ENCODE assay signal across 23 cellular contexts in the genomic region with DNA sequence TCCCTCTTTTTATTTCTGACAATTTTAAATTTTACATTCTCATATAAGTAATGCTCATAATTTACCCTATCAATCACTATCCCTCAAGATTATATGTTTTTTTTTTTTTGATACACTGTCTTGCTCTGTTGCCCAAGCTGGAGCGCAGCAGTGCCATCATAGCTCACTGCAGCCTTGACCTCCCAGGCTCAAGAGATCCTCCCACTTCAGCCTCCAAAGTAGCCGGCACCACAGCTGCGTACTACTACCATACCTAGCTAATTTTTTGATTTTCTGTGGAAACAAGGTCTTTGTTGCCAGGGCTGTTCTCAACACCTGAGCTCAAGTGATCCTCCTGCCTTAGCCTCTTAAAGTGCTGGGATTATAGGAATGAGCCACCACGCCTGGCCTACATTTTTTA. TPM values are rescaled to one million over a fixed set of nuclear protein-coding genes. Genes with fewer than 3 reads are reported as not detected.
A peak's percentile ranks its signal among the peaks of the same experiment; 100 is the strongest.
DNase-seq lines count a peak whose midpoint lies in the region; ATAC-seq, FAIRE-seq and TF ChIP-seq lines count a peak whose summit lies in the region.
"Had no signal": no experiment of that assay in that cellular context is flagged by ENCODE, and none has a peak within 500 bp of the region (broad histone marks: within the 10 kb centered on the region; RNA-seq: fewer than 3 reads in every experiment).

No MANE protein-coding gene starts in this region.

- H3K27ac ChIP-seq in CD4-positive, CD25-positive, alpha-beta regulatory T cell (ENCODE audit: insufficient read depth, low read length, poor library complexity, severe bottlenecking): no peak overlapping the region
- no peak overlapping the region for H3K27ac ChIP-seq in CD8-positive, alpha-beta T cell (ENCODE audit: low read depth, low read length)
- H3K27ac ChIP-seq: ascending aorta, parathyroid adenoma, thyroid gland had no signal

- no peaks in the 10 kb centered on the region for H3K9me3 Mint-ChIP-seq in CD4-positive, CD25-positive, alpha-beta regulatory T cell
- no peaks in the 10 kb centered on the region for H3K9me3 Mint-ChIP-seq in activated naive CD8-positive, alpha-beta T cell treated with anti-CD3 and anti-CD28 coated beads, Interleukin-2, amount 50 U/mL, for 24 hours
- no peaks in the 10 kb centered on the region for H3K9me3 Mint-ChIP-seq in naive thymus-derived CD8-positive, alpha-beta T cell
- H3K9me3 Mint-ChIP-seq in CD8-positive, alpha-beta T cell: no peaks in the 10 kb centered on the region
- H3K9me3 Mint-ChIP-seq: natural killer cell had no signal

- H3K4me1 ChIP-seq in CD4-positive, CD25-positive, alpha-beta regulatory T cell (ENCODE audit: control insufficient read depth, insufficient read depth, low read length, poor library complexity, severe bottlenecking): peaks cover 56% of the 10 kb centered on the region
- peaks cover 10% of the 10 kb centered on the region for H3K4me1 ChIP-seq in CD8-positive, alpha-beta T cell (ENCODE audit: insufficient read depth, low read length)

- POLR2A ChIA-PET in naive thymus-derived CD8-positive, alpha-beta T cell (lab: Charles Lee): no interaction called here
- POLR2A ChIA-PET in CD8-positive, alpha-beta T cell (lab: Charles Lee): no interaction called here

- CTCF ChIA-PET in CD8-positive, alpha-beta T cell (lab: Charles Lee): interaction anchor here (0.9 to 3.7 kb wide), 4 partner anchors 87 to 181 kb away, joined by 3 to 21 read pairs (median 6); no protein-coding TSS in a partner anchor

- H3K36me3 ChIP-seq in CD4-positive, CD25-positive, alpha-beta regulatory T cell (ENCODE audit: control insufficient read depth, insufficient read depth, low read length): peaks cover 11% of the 10 kb centered on the region
- H3K36me3 ChIP-seq in CD8-positive, alpha-beta T cell (ENCODE audit: insufficient read depth, low read length): no peaks in the 10 kb centered on the region
- H3K36me3 ChIP-seq: ascending aorta, thyroid gland had no signal

- peaks cover 18% of the 10 kb centered on the region for H3K36me3 Mint-ChIP-seq in CD4-positive, CD25-positive, alpha-beta regulatory T cell
- H3K36me3 Mint-ChIP-seq in activated naive CD8-positive, alpha-beta T cell treated with anti-CD3 and anti-CD28 coated beads, Interleukin-2, amount 50 U/mL, for 24 hours (ENCODE audit: low read depth): peaks cover 32% of the 10 kb centered on the region
- H3K36me3 Mint-ChIP-seq in naive thymus-derived CD8-positive, alpha-beta T cell: peaks cover 0 to 8% (median 0%) of the 10 kb centered on the region in 3 donors
- peaks cover 17% of the 10 kb centered on the region for H3K36me3 Mint-ChIP-seq in CD8-positive, alpha-beta T cell
- H3K36me3 Mint-ChIP-seq: natural killer cell had no signal

- peak overlapping the region; percentile 100 for H3K4me3 ChIP-seq in CD4-positive, CD25-positive, alpha-beta regulatory T cell (ENCODE audit: low read depth, low read length)
- no peak overlapping the region for H3K4me3 ChIP-seq in CD8-positive, alpha-beta T cell (ENCODE audit: low read depth, low read length)
- H3K4me3 ChIP-seq: ascending aorta, thyroid gland had no signal

- no peak for TF ChIP-seq CTCF in D721Med (IDR thresholded peaks at IDR 0.05; ENCODE audit: insufficient read depth, missing control alignments)
- TF ChIP-seq CTCF in CD8-positive, alpha-beta T cell (IDR thresholded peaks at IDR 0.05): no peak

- intact Hi-C loops in CD8-positive, alpha-beta T cell (cut with DNase I, micrococcal nuclease): no loop called here
- intact Hi-C loops in posterior cingulate gyrus (cut with DNase I): no loop called here

- peak overlapping the region; percentile 29 to 98 (median 86) for H3K27ac Mint-ChIP-seq in CD4-positive, CD25-positive, alpha-beta regulatory T cell
- H3K27ac Mint-ChIP-seq in activated naive CD8-positive, alpha-beta T cell treated with anti-CD3 and anti-CD28 coated beads, Interleukin-2, amount 50 U/mL, for 24 hours: no peak overlapping the region
- H3K27ac Mint-ChIP-seq in naive thymus-derived CD8-positive, alpha-beta T cell: peak overlapping the region in 6 of 10 donors; percentile 12 to 90 (median 24)
- H3K27ac Mint-ChIP-seq in CD8-positive, alpha-beta T cell: no peak overlapping the region
- H3K27ac Mint-ChIP-seq: natural killer cell had no signal

- peaks cover 6% of the 10 kb centered on the region for H3K27me3 Mint-ChIP-seq in CD4-positive, CD25-positive, alpha-beta regulatory T cell
- no peaks in the 10 kb centered on the region for H3K27me3 Mint-ChIP-seq in activated naive CD8-positive, alpha-beta T cell treated with anti-CD3 and anti-CD28 coated beads, Interleukin-2, amount 50 U/mL, for 24 hours
- no peaks in the 10 kb centered on the region for H3K27me3 Mint-ChIP-seq in naive thymus-derived CD8-positive, alpha-beta T cell
- no peaks in the 10 kb centered on the region for H3K27me3 Mint-ChIP-seq in CD8-positive, alpha-beta T cell (ENCODE audit: low read depth)

- H3K9me3 ChIP-seq in CD4-positive, CD25-positive, alpha-beta regulatory T cell (ENCODE audit: control insufficient read depth in 2 of 2, low read length in 2 of 2): no peaks in the 10 kb centered on the region
- no peaks in the 10 kb centered on the region for H3K9me3 ChIP-seq in CD8-positive, alpha-beta T cell (ENCODE audit: low read length)
- H3K9me3 ChIP-seq: ascending aorta, thyroid gland had no signal

- no peak for ATAC-seq in CD4-positive, CD25-positive, alpha-beta regulatory T cell (ENCODE audit: low read depth in 2 of 2)
- no peak for ATAC-seq in activated naive CD8-positive, alpha-beta T cell treated with anti-CD3 and anti-CD28 coated beads, Interleukin-2, amount 50 U/mL, for 24 hours
- ATAC-seq in naive thymus-derived CD8-positive, alpha-beta T cell: no peak
- ATAC-seq in GM18519 (IDR thresholded peaks at IDR 0.05; ENCODE audit: low FRiP score, unreplicated experiment): no peak
- ATAC-seq in CD8-positive, alpha-beta T cell: no peak
- ATAC-seq: activated CD4-positive, CD25-positive, alpha-beta regulatory T cell treated with anti-CD3 and anti-CD28 coated beads, Interleukin-2, amount 50 U/mL, for 24 hours; esophagus mucosa; natural killer cell had no signal

- no peaks in the 10 kb centered on the region for H3K27me3 ChIP-seq in CD4-positive, CD25-positive, alpha-beta regulatory T cell (ENCODE audit: control insufficient read depth, insufficient read depth, low read length)
- no peaks in the 10 kb centered on the region for H3K27me3 ChIP-seq in CD8-positive, alpha-beta T cell (ENCODE audit: insufficient read depth, low read length)
- H3K27me3 ChIP-seq: ascending aorta, thyroid gland had no signal

- H3K4me3 Mint-ChIP-seq in CD4-positive, CD25-positive, alpha-beta regulatory T cell: peak overlapping the region; percentile 75 to 99 (median 91)
- peak overlapping the region; percentile 10 for H3K4me3 Mint-ChIP-seq in activated naive CD8-positive, alpha-beta T cell treated with anti-CD3 and anti-CD28 coated beads, Interleukin-2, amount 50 U/mL, for 24 hours
- peak overlapping the region in 3 of 10 donors; percentile 11 to 95 (median 44) for H3K4me3 Mint-ChIP-seq in naive thymus-derived CD8-positive, alpha-beta T cell
- H3K4me3 Mint-ChIP-seq in CD8-positive, alpha-beta T cell: no peak overlapping the region
- H3K4me3 Mint-ChIP-seq: natural killer cell had no signal

- peaks cover 35 to 62% (median 50%) of the 10 kb centered on the region in 4 donors for H3K4me1 Mint-ChIP-seq in CD4-positive, CD25-positive, alpha-beta regulatory T cell
- H3K4me1 Mint-ChIP-seq in activated naive CD8-positive, alpha-beta T cell treated with anti-CD3 and anti-CD28 coated beads, Interleukin-2, amount 50 U/mL, for 24 hours: peaks cover 40% of the 10 kb centered on the region
- peaks cover 16 to 38% (median 30%) of the 10 kb centered on the region in 4 donors for H3K4me1 Mint-ChIP-seq in naive thymus-derived CD8-positive, alpha-beta T cell
- H3K4me1 Mint-ChIP-seq in CD8-positive, alpha-beta T cell (ENCODE audit: low read depth): peaks cover 56% of the 10 kb centered on the region

- DNase-seq in CD4-positive, CD25-positive, alpha-beta regulatory T cell: no peak
- DNase-seq in GM12891 (ENCODE audit: insufficient read length, low spot score) (no peak), D721Med (ENCODE audit: insufficient read length, low spot score) (no peak), posterior cingulate gyrus (no peak)
- no peak for DNase-seq in activated naive CD8-positive, alpha-beta T cell treated with anti-CD3 and anti-CD28 coated beads, Interleukin-2, amount 50 U/mL, for 24 hours
- DNase-seq in naive thymus-derived CD8-positive, alpha-beta T cell: no peak
- no peak for DNase-seq in CD8-positive, alpha-beta T cell
- DNase-seq: activated naive CD4-positive, alpha-beta T cell; cerebellar nuclear complex; effector CD4-positive, alpha-beta T cell; IMR-90; natural killer cell; NCI-H1417 treated with DMSO at 0.1 percent for 48 hours; NCI-H526; stimulated activated CD4-positive, alpha-beta T cell treated with anti-CD3 and anti-CD28 coated beads, Interleukin-1b, Interleukin-23, amount 100 ng/mL, for 48 hours; stimulated activated naive CD4-positive, alpha-beta T cell treated with Interleukin-2 at 50 U/mL for 16 hours; thyroid gland had no signal

- no peak for TF ChIP-seq POLR2A in GM12891 (IDR thresholded peaks at IDR 0.05; ENCODE audit: low read depth, low read length)

- FAIRE-seq in GM12891 (lab: Jason Lieb, UNC) (peak; percentile 54), D721Med (lab: Jason Lieb, UNC) (no peak)
- FAIRE-seq: frontal cortex had no signal

TF ChIP-seq in GM12891, 5 proteins besides CTCF, POLR2A, EP300 and RAD21:
- no peak for TF ChIP-seq POLR2AphosphoS5 (IDR thresholded peaks at IDR 0.05; ENCODE audit: low read depth, low read length)
- no peak for TF ChIP-seq POU2F2 (IDR thresholded peaks at IDR 0.05; ENCODE audit: low read depth, low read length)
- TF ChIP-seq PAX5 (IDR thresholded peaks at IDR 0.05; ENCODE audit: insufficient read depth, low read length, severe bottlenecking): no peak

RNA-seq across cellular contexts. Expression of gene DUSP16, which starts 4.4 kb away (rescaled TPM):
- total RNA-seq in CD4-positive, CD25-positive, alpha-beta regulatory T cell: 108 TPM
- polyA plus RNA-seq in CD4-positive, CD25-positive, alpha-beta regulatory T cell: 10 to 100 TPM; 29.4 to 40.7 (median 30.2) TPM
- polyA plus RNA-seq in GM12891 (2012; ENCODE audit: low read depth, missing spikeins): 22.6 TPM
- 10 to 100 TPM; 27.0 to 30.4 TPM for total RNA-seq in naive thymus-derived CD8-positive, alpha-beta T cell
- 1 to 10 TPM; 4.5 to 4.7 (median 4.6) TPM for polyA plus RNA-seq in naive thymus-derived CD8-positive, alpha-beta T cell
- 10 to 100 TPM; 27.9 to 34.1 TPM for total RNA-seq in CD8-positive, alpha-beta T cell

RNA-seq across cellular contexts. Expression of gene CREBL2, which starts 53.4 kb away (rescaled TPM):
- total RNA-seq in CD4-positive, CD25-positive, alpha-beta regulatory T cell: 27.5 TPM
- polyA plus RNA-seq in CD4-positive, CD25-positive, alpha-beta regulatory T cell: 10 to 100 TPM; 60.7 to 73.4 (median 66.5) TPM
- polyA plus RNA-seq in GM12891 (2012; ENCODE audit: low read depth, missing spikeins): 9.9 TPM
- total RNA-seq in naive thymus-derived CD8-positive, alpha-beta T cell: 10 to 100 TPM; 35.1 to 35.5 TPM
- 10 to 100 TPM; 36.5 to 46.8 (median 44.7) TPM for polyA plus RNA-seq in naive thymus-derived CD8-positive, alpha-beta T cell
- 10 to 100 TPM; 10.2 to 11.8 TPM for total RNA-seq in CD8-positive, alpha-beta T cell

Comparison
In these comparisons a context has a peak if more than half of its experiments do, and no peak if none do; other contexts are left out.
1. H3K27ac Mint-ChIP-seq: peak in CD4-positive, CD25-positive, alpha-beta regulatory T cell (3 of 3) and naive thymus-derived CD8-positive, alpha-beta T cell (6 of 10); none in activated naive CD8-positive, alpha-beta T cell treated with anti-CD3 and anti-CD28 coated beads, Interleukin-2, amount 50 U/mL, for 24 hours (single experiment) and CD8-positive, alpha-beta T cell (single experiment).